ENCODE assay signal across 12 cellular contexts in the genomic region with DNA sequence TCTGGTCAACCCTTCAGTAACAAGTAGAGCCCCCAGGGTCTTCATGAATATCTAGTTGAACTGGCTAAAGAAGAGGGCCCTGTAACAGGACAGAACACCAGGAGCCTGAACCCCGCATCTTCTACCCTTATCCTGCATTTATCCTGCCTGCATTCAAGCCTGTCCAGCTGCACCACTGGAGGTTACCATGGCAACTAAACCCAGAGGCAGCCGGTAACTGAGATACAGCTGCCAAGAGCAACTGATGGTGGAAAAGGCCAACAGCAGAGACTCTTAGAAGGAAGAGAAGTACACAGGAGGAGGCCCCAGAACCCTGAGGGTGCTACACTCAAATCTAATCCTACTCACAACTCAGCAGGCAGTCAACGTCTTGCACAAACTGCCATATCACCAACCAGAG. TPM values are rescaled to one million over a fixed set of nuclear protein-coding genes. Genes with fewer than 3 reads are reported as not detected.
DNase-seq lines count a peak whose midpoint lies in the region; FAIRE-seq and TF ChIP-seq lines count a peak whose summit lies in the region.
"Had no signal": no experiment of that assay in that cellular context is flagged by ENCODE, and none has a peak within 500 bp of the region (broad histone marks: within the 10 kb centered on the region; RNA-seq: fewer than 3 reads in every experiment).

No MANE protein-coding gene starts in this region.

- peaks cover 7% of the 10 kb centered on the region for H3K79me2 ChIP-seq in OCI-LY1 (ENCODE audit: insufficient read depth, low read length)

- no peak overlapping the region for H3K9ac ChIP-seq in OCI-LY1 (ENCODE audit: low read length)

- no peak for TF ChIP-seq POLR2A in GM12891 (IDR thresholded peaks at IDR 0.05; ENCODE audit: low read depth, low read length)

- H3K9me3 ChIP-seq in OCI-LY1 (ENCODE audit: low read length): no peaks in the 10 kb centered on the region
- H3K9me3 ChIP-seq: A549, right atrium auricular region had no signal

- H3K4me1 ChIP-seq in OCI-LY1 (ENCODE audit: insufficient read depth, low read length, severe bottlenecking): peaks cover 49% of the 10 kb centered on the region

- FAIRE-seq in GM12891 (lab: Jason Lieb, UNC): no peak
- FAIRE-seq: A549 had no signal

- TF ChIP-seq CTCF in OCI-LY1 (IDR thresholded peaks at IDR 0.05; ENCODE audit: low read length): no peak

- H3F3A ChIP-seq in OCI-LY1 (ENCODE audit: insufficient read depth, low read length): no peaks in the 10 kb centered on the region

- no peak overlapping the region for H2AFZ ChIP-seq in OCI-LY1 (ENCODE audit: low read length)

- no peaks in the 10 kb centered on the region for H3K27me3 ChIP-seq in OCI-LY1 (ENCODE audit: insufficient read depth, low read length)
- H3K27me3 ChIP-seq: right atrium auricular region had no signal

- H3K4me3 ChIP-seq in OCI-LY1 (ENCODE audit: low read depth, low read length, poor library complexity, severe bottlenecking): no peak overlapping the region
- H3K4me3 ChIP-seq: A549, right atrium auricular region had no signal

- no peaks in the 10 kb centered on the region for H3K36me3 ChIP-seq in OCI-LY1 (ENCODE audit: insufficient read depth, low read length)

- no peak overlapping the region for H3K4me2 ChIP-seq in OCI-LY1 (ENCODE audit: low read length)
- H3K4me2 ChIP-seq: A549 had no signal

- DNase-seq in NCI-H1417 (lab: John Stamatoyannopoulos, UW) (peak; percentile 47 to 79 (median 53)), NCI-H1417 treated with DMSO at 0.1 percent for 48 hours (lab: John Stamatoyannopoulos, UW) (no peak), fibroblast of peridontal ligament (ENCODE audit: extremely low read depth) (peak; percentile 59), retina (peak; percentile 69), NCI-H2081 (lab: John Stamatoyannopoulos, UW) (no peak), T-helper 2 cell (no peak), GM12891 (ENCODE audit: insufficient read length, low spot score) (no peak)
- DNase-seq: GF-D8, NCI-H1930 had no signal

- peak overlapping the region; percentile 14 for H3K27ac ChIP-seq in OCI-LY1 (ENCODE audit: low read depth, low read length, poor library complexity, severe bottlenecking)
- H3K27ac ChIP-seq: A549, right atrium auricular region had no signal

- no peaks in the 10 kb centered on the region for H3K9me2 ChIP-seq in OCI-LY1 (ENCODE audit: low read depth, low read length)

- no peaks in the 10 kb centered on the region for H4K20me1 ChIP-seq in OCI-LY1 (ENCODE audit: insufficient read depth, low read length)

TF ChIP-seq in GM12891, 5 proteins besides CTCF, POLR2A, EP300 and RAD21:
- TF ChIP-seq TAF1 (IDR thresholded peaks at IDR 0.05; ENCODE audit: low read depth, low read length) (no peak), PAX5 (IDR thresholded peaks at IDR 0.05; ENCODE audit: insufficient read depth, low read length, severe bottlenecking) (no peak), POU2F2 (IDR thresholded peaks at IDR 0.05; ENCODE audit: low read depth, low read length) (no peak), POLR2AphosphoS5 (IDR thresholded peaks at IDR 0.05; ENCODE audit: low read depth, low read length) (no peak), SPI1 (IDR thresholded peaks at IDR 0.05; ENCODE audit: low read depth, low read length) (no peak)

RNA-seq across cellular contexts. Expression of gene PRKAR2A, which starts 3.7 kb away (rescaled TPM):
- 6.9 TPM for polyA plus RNA-seq in GM12891 (2012; ENCODE audit: low read depth, missing spikeins)

RNA-seq across cellular contexts. Expression of gene SLC25A20, which starts 47.3 kb away (rescaled TPM):
- polyA plus RNA-seq in GM12891 (2012; ENCODE audit: low read depth, missing spikeins): 14.2 TPM

Comparison
In these comparisons a context has a peak if more than half of its experiments do, and no peak if none do; other contexts are left out.
1. DNase-seq: peak in NCI-H1417 (3 of 3), fibroblast of peridontal ligament (single experiment) and retina (single experiment); none in NCI-H1417 treated with DMSO at 0.1 percent for 48 hours (single experiment), NCI-H2081 (0 of 2), T-helper 2 cell (0 of 5) and GM12891 (single experiment).